23 cellular contexts compared by ENCODE assay signal in the genomic region with DNA sequence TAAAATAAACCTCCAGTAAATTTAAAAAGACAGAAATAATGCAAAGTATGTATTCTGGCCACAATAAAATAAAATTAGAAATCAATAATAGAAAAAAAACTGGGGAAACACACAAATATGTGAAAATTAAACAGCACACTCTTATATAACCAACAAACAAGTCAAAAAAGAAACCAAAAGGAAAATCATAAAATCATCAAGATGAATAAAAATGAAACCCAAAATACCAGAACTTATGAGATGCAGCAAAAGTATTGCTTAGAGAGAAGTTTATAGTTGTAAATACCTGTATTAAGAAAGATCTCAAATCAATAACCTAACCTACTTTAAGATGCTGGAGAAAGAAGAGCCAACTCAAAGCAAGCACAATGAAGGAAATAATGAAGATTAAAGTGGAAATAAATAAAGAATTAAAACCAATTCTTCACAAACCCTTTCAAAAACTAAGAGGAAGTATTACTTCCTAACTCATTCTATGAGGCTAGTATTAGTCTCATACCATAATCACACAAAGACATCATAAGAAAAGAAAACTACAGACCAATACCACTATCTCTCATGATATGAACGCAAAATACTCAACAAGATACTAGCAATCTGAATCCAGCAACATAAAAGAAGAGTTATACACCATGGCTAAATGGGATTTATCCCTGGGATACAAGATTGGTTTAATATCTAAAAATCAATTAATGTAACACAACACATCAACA. TPM values are rescaled to one million over a fixed set of nuclear protein-coding genes. Genes with fewer than 3 reads are reported as not detected.
A peak's percentile ranks its signal among the peaks of the same experiment; 100 is the strongest.
DNase-seq lines count a peak whose midpoint lies in the region; ATAC-seq and TF ChIP-seq lines count a peak whose summit lies in the region.
"Had no signal": no experiment of that assay in that cellular context is flagged by ENCODE, and none has a peak within 500 bp of the region (broad histone marks: within the 10 kb centered on the region; RNA-seq: fewer than 3 reads in every experiment).

No MANE protein-coding gene starts in this region.

- H3K27ac Mint-ChIP-seq in CD14-positive monocyte (peak overlapping the region; percentile 24 to 75 (median 61)), immature natural killer cell (peak overlapping the region; percentile 16 to 84 (median 74)), type B pancreatic cell (no peak overlapping the region)
- peak overlapping the region; percentile 23 to 94 (median 65) for H3K27ac Mint-ChIP-seq in CD4-positive, alpha-beta memory T cell
- peak overlapping the region; percentile 1 for H3K27ac Mint-ChIP-seq in activated CD4-positive, alpha-beta memory T cell treated with anti-CD3 and anti-CD28 coated beads for 36 hours
- H3K27ac Mint-ChIP-seq: H9, nephron had no signal

- H3K27me3 ChIP-seq in CD4-positive, alpha-beta memory T cell (ENCODE audit: insufficient read depth, low read length) = no peaks in the 10 kb centered on the region
- H3K27me3 ChIP-seq: upper lobe of left lung had no signal

- DNase-seq in CD14-positive monocyte (ENCODE audit: low spot score) (no peak), immature natural killer cell (no peak), type B pancreatic cell (ENCODE audit: extremely low spot score, unreplicated experiment) (no peak)
- peak in 1 of 5 donors; percentile 16 for DNase-seq in CD4-positive, alpha-beta memory T cell
- no peak for DNase-seq in activated CD4-positive, alpha-beta memory T cell treated with anti-CD3 and anti-CD28 coated beads for 36 hours
- DNase-seq in stimulated activated CD4-positive, alpha-beta T cell treated with anti-CD3 and anti-CD28 coated beads, Interleukin-4, amount 100 ng/mL, for 24 hours = no peak
- DNase-seq in stimulated activated naive CD4-positive, alpha-beta T cell (lab: John Stamatoyannopoulos, UW) = no peak
- DNase-seq: activated effector memory CD4-positive, alpha-beta T cell treated with anti-CD3 and anti-CD28 coated beads, Interleukin-2, amount 50 U/mL, for 16 hours; effector memory CD4-positive, alpha-beta T cell; esophagus squamous epithelium; H9; KBM-7; mesenchymal stem cell; NCI-H1694; SIG-M5; upper lobe of left lung had no signal

- H3K4me1 Mint-ChIP-seq in CD14-positive monocyte (peaks cover 11% of the 10 kb centered on the region), immature natural killer cell (peaks cover 13 to 14% of the 10 kb centered on the region in 2 donors), type B pancreatic cell (ENCODE audit: unreplicated experiment) (no peaks in the 10 kb centered on the region)
- H3K4me1 Mint-ChIP-seq in CD4-positive, alpha-beta memory T cell = peaks cover 10 to 14% (median 11%) of the 10 kb centered on the region in 4 donors
- peaks cover 10% of the 10 kb centered on the region for H3K4me1 Mint-ChIP-seq in activated CD4-positive, alpha-beta memory T cell treated with anti-CD3 and anti-CD28 coated beads for 36 hours (ENCODE audit: low read depth)
- H3K4me1 Mint-ChIP-seq: H9, nephron had no signal

- H3K27me3 Mint-ChIP-seq in CD14-positive monocyte (ENCODE audit: low read depth in 3 of 3) (peaks cover 3 to 7% (median 5%) of the 10 kb centered on the region in 3 donors), immature natural killer cell (ENCODE audit: low read depth in 3 of 3) (peaks cover 3 to 7% (median 5%) of the 10 kb centered on the region in 3 donors), type B pancreatic cell (peaks cover 6% of the 10 kb centered on the region)
- peaks cover 0 to 1% of the 10 kb centered on the region in 2 donors for H3K27me3 Mint-ChIP-seq in CD4-positive, alpha-beta memory T cell
- no peaks in the 10 kb centered on the region for H3K27me3 Mint-ChIP-seq in activated CD4-positive, alpha-beta memory T cell treated with anti-CD3 and anti-CD28 coated beads for 36 hours

- H3K36me3 Mint-ChIP-seq in CD14-positive monocyte = no peaks in the 10 kb centered on the region
- H3K36me3 Mint-ChIP-seq in CD4-positive, alpha-beta memory T cell = peaks cover 2 to 3% of the 10 kb centered on the region in 2 donors
- peaks cover 2% of the 10 kb centered on the region for H3K36me3 Mint-ChIP-seq in activated CD4-positive, alpha-beta memory T cell treated with anti-CD3 and anti-CD28 coated beads for 36 hours
- H3K36me3 Mint-ChIP-seq in immature natural killer cell = no peaks in the 10 kb centered on the region
- H3K36me3 Mint-ChIP-seq in type B pancreatic cell = no peaks in the 10 kb centered on the region

- POLR2A ChIA-PET in CD4-positive, alpha-beta memory T cell (lab: Charles Lee; ENCODE audit: partially characterized antibody) = no interaction called here
- POLR2A ChIA-PET in activated CD4-positive, alpha-beta memory T cell treated with anti-CD3 and anti-CD28 coated beads for 36 hours (lab: Charles Lee) = no interaction called here

- no peak for TF ChIP-seq CTCF in CD14-positive monocyte (IDR thresholded peaks at IDR 0.05)
- no peak for TF ChIP-seq CTCF in type B pancreatic cell (conservative IDR thresholded peaks at IDR 0.05)

- no peaks in the 10 kb centered on the region for H3K9me3 ChIP-seq in CD4-positive, alpha-beta memory T cell (ENCODE audit: control insufficient read depth in 1 of 2, low read length in 2 of 2)
- H3K9me3 ChIP-seq: esophagus squamous epithelium had no signal

- H3K36me3 ChIP-seq in CD4-positive, alpha-beta memory T cell (ENCODE audit: insufficient read depth, low read length) = no peaks in the 10 kb centered on the region
- H3K36me3 ChIP-seq: esophagus squamous epithelium, upper lobe of left lung had no signal

- no peak overlapping the region for H3K27ac ChIP-seq in CD4-positive, alpha-beta memory T cell (ENCODE audit: low read depth, low read length)
- H3K27ac ChIP-seq: esophagus squamous epithelium, parathyroid adenoma, upper lobe of left lung, VCaP had no signal

- CTCF ChIA-PET in CD4-positive, alpha-beta memory T cell (lab: Charles Lee; ENCODE audit: partially characterized antibody) = interaction anchor here (1.2 kb wide), 1 partner anchor 178 kb away, joined by 3 read pairs; no protein-coding TSS in a partner anchor
- CTCF ChIA-PET in activated CD4-positive, alpha-beta memory T cell treated with anti-CD3 and anti-CD28 coated beads for 36 hours (lab: Charles Lee) = no interaction called here

- intact Hi-C loops in CD14-positive monocyte (cut with micrococcal nuclease) = no loop called here
- intact Hi-C loops in CD4-positive, alpha-beta memory T cell (cut with micrococcal nuclease) = no loop called here
- intact Hi-C loops in activated CD4-positive, alpha-beta memory T cell treated with anti-CD3 and anti-CD28 coated beads for 36 hours (cut with micrococcal nuclease) = no loop called here

- no peak for ATAC-seq in HG03196 (IDR thresholded peaks at IDR 0.05; ENCODE audit: unreplicated experiment)
- ATAC-seq: sciatic nerve had no signal

- H3K9me3 Mint-ChIP-seq in CD14-positive monocyte (peaks cover 3 to 17% (median 10%) of the 10 kb centered on the region in 7 donors), immature natural killer cell (peaks cover 0 to 7% (median 5%) of the 10 kb centered on the region in 6 donors), type B pancreatic cell (no peaks in the 10 kb centered on the region)
- peaks cover 2 to 31% (median 24%) of the 10 kb centered on the region in 8 donors for H3K9me3 Mint-ChIP-seq in CD4-positive, alpha-beta memory T cell
- H3K9me3 Mint-ChIP-seq in activated CD4-positive, alpha-beta memory T cell treated with anti-CD3 and anti-CD28 coated beads for 36 hours = peaks cover 22% of the 10 kb centered on the region
- H3K9me3 Mint-ChIP-seq: H9 had no signal

- no peak overlapping the region for H3K4me3 ChIP-seq in CD4-positive, alpha-beta memory T cell (ENCODE audit: low read length in 2 of 2)
- H3K4me3 ChIP-seq: esophagus squamous epithelium, upper lobe of left lung had no signal

- H3K4me3 Mint-ChIP-seq in CD14-positive monocyte = no peak overlapping the region
- H3K4me3 Mint-ChIP-seq in CD4-positive, alpha-beta memory T cell = peak overlapping the region in 6 of 8 donors; percentile 29 to 60 (median 48)
- H3K4me3 Mint-ChIP-seq in activated CD4-positive, alpha-beta memory T cell treated with anti-CD3 and anti-CD28 coated beads for 36 hours = no peak overlapping the region
- H3K4me3 Mint-ChIP-seq in immature natural killer cell = peak overlapping the region in 2 of 5 donors; percentile 38 to 48
- no peak overlapping the region for H3K4me3 Mint-ChIP-seq in type B pancreatic cell
- H3K4me3 Mint-ChIP-seq: H9, nephron had no signal

- H3K4me1 ChIP-seq in CD4-positive, alpha-beta memory T cell (ENCODE audit: insufficient read depth, low read length) = peaks cover 13% of the 10 kb centered on the region
- H3K4me1 ChIP-seq: esophagus squamous epithelium, parathyroid adenoma, upper lobe of left lung had no signal

RNA-seq across cellular contexts. Expression of gene KRTAP10-3, which starts 6.4 kb away (rescaled TPM):
- polyA plus RNA-seq in CD14-positive monocyte (not detected), immature natural killer cell (not detected)
- not detected for total RNA-seq in CD4-positive, alpha-beta memory T cell
- polyA plus RNA-seq in CD4-positive, alpha-beta memory T cell = not detected
- not detected for total RNA-seq in activated CD4-positive, alpha-beta memory T cell treated with anti-CD3 and anti-CD28 coated beads for 36 hours
- total RNA-seq in type B pancreatic cell (ENCODE audit: low replicate concordance) = not detected in 2 replicates
- total RNA-seq: cerebellum; esophagus squamous epithelium; H9; sciatic nerve; T-helper 1 cell treated with Interleukin-12 subunit alpha and Interleukin-12 subunit beta and Interleukin-4 antibody, amounts not matched to agents 30 ng/mL and 1 ng/mL, for 36 hours; upper lobe of left lung had no signal

RNA-seq across cellular contexts. Expression of gene KRTAP10-4, which starts 8.5 kb away (rescaled TPM):
- polyA plus RNA-seq in CD14-positive monocyte (not detected), immature natural killer cell (not detected)
- not detected for total RNA-seq in CD4-positive, alpha-beta memory T cell
- polyA plus RNA-seq in CD4-positive, alpha-beta memory T cell = not detected
- total RNA-seq in activated CD4-positive, alpha-beta memory T cell treated with anti-CD3 and anti-CD28 coated beads for 36 hours = not detected
- not detected in 2 replicates for total RNA-seq in type B pancreatic cell (ENCODE audit: low replicate concordance)
- total RNA-seq: cerebellum; esophagus squamous epithelium; H9; sciatic nerve; T-helper 1 cell treated with Interleukin-12 subunit alpha and Interleukin-12 subunit beta and Interleukin-4 antibody, amounts not matched to agents 30 ng/mL and 1 ng/mL, for 36 hours; upper lobe of left lung had no signal

RNA-seq across cellular contexts. Expression of gene KRTAP10-2, which starts 13.7 kb away (rescaled TPM):
- not detected for polyA plus RNA-seq in CD14-positive monocyte
- not detected for total RNA-seq in CD4-positive, alpha-beta memory T cell
- polyA plus RNA-seq in CD4-positive, alpha-beta memory T cell = not detected
- total RNA-seq in activated CD4-positive, alpha-beta memory T cell treated with anti-CD3 and anti-CD28 coated beads for 36 hours = not detected
- not detected for polyA plus RNA-seq in immature natural killer cell
- not detected in 2 replicates for total RNA-seq in type B pancreatic cell (ENCODE audit: low replicate concordance)
- total RNA-seq: cerebellum; esophagus squamous epithelium; H9; sciatic nerve; T-helper 1 cell treated with Interleukin-12 subunit alpha and Interleukin-12 subunit beta and Interleukin-4 antibody, amounts not matched to agents 30 ng/mL and 1 ng/mL, for 36 hours; upper lobe of left lung had no signal

RNA-seq across cellular contexts. Expression of gene KRTAP10-5, which starts 15.4 kb away (rescaled TPM):
- not detected for polyA plus RNA-seq in CD14-positive monocyte
- not detected for total RNA-seq in CD4-positive, alpha-beta memory T cell
- polyA plus RNA-seq in CD4-positive, alpha-beta memory T cell = not detected
- not detected for total RNA-seq in activated CD4-positive, alpha-beta memory T cell treated with anti-CD3 and anti-CD28 coated beads for 36 hours
- not detected for polyA plus RNA-seq in immature natural killer cell
- total RNA-seq in type B pancreatic cell (ENCODE audit: low replicate concordance) = not detected in 2 replicates
- total RNA-seq: cerebellum; esophagus squamous epithelium; H9; sciatic nerve; T-helper 1 cell treated with Interleukin-12 subunit alpha and Interleukin-12 subunit beta and Interleukin-4 antibody, amounts not matched to agents 30 ng/mL and 1 ng/mL, for 36 hours; upper lobe of left lung had no signal

RNA-seq across cellular contexts. Expression of gene KRTAP10-1, which starts 25.0 kb away (rescaled TPM):
- polyA plus RNA-seq in CD14-positive monocyte = not detected
- total RNA-seq in CD4-positive, alpha-beta memory T cell = not detected
- not detected for polyA plus RNA-seq in CD4-positive, alpha-beta memory T cell
- not detected for total RNA-seq in activated CD4-positive, alpha-beta memory T cell treated with anti-CD3 and anti-CD28 coated beads for 36 hours
- polyA plus RNA-seq in immature natural killer cell = not detected
- not detected in 2 replicates for total RNA-seq in type B pancreatic cell (ENCODE audit: low replicate concordance)
- total RNA-seq: cerebellum; esophagus squamous epithelium; H9; sciatic nerve; T-helper 1 cell treated with Interleukin-12 subunit alpha and Interleukin-12 subunit beta and Interleukin-4 antibody, amounts not matched to agents 30 ng/mL and 1 ng/mL, for 36 hours; upper lobe of left lung had no signal

Comparison
In these comparisons a context has a peak if more than half of its experiments do, and no peak if none do; other contexts are left out.
1. H3K4me3 Mint-ChIP-seq: peak in CD4-positive, alpha-beta memory T cell (6 of 8); none in CD14-positive monocyte (0 of 2), activated CD4-positive, alpha-beta memory T cell treated with anti-CD3 and anti-CD28 coated beads for 36 hours (single experiment) and type B pancreatic cell (single experiment).